In the genomic region with DNA sequence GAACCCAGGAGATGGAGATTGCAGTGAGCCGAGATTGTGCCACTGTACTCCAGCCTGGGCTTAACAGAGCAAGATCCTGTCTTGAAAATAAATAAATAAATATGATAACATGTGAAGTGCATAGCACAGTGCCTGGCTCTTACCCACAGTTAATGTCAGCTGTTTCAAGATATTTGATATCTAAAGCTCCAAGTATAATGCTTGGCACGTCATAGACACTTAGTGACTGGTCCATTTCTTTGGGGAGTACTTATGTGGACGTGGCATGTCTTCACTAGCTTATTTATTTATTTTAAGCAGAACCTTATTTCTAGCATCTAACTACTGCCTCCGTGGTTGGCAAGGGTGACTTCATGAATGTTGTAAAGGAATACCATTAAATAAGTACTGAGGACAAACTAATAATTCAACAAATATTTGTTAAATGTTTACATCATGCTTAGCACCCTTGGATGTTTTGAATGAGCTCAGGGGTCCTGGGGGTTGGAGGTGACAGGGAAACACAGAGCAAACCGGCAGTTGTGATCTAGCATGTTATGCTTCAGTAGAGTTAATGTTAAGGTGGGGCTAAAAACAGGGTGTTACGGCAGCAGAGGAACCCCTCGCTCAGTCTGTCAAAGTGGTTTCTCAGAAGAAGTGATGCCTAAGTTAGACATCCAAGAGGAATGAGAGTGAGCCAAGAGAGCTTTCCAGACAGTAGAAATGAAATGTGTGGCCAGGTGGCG, we compare ENCODE assay signal across 16 cellular contexts. TPM values are rescaled to one million over a fixed set of nuclear protein-coding genes. Genes with fewer than 3 reads are reported as not detected.
DNase-seq lines count a peak whose midpoint lies in the region; ATAC-seq and TF ChIP-seq lines count a peak whose summit lies in the region.
"Had no signal": no experiment of that assay in that cellular context is flagged by ENCODE, and none has a peak within 500 bp of the region (broad histone marks: within the 10 kb centered on the region; RNA-seq: fewer than 3 reads in every experiment).

No MANE protein-coding gene starts in this region.

- peaks cover 4% of the 10 kb centered on the region for H3K79me2 ChIP-seq in mesendoderm (ENCODE audit: control insufficient read depth, insufficient read depth, low read length)

- peak overlapping the region; percentile 62 for H3K27ac Mint-ChIP-seq in activated naive CD8-positive, alpha-beta T cell
- H3K27ac Mint-ChIP-seq in activated naive CD8-positive, alpha-beta T cell treated with anti-CD3 and anti-CD28 coated beads, Interleukin-2, amount 50 U/mL, for 24 hours: no peak overlapping the region
- H3K27ac Mint-ChIP-seq in T-cell: peak overlapping the region; percentile 83 to 85
- peak overlapping the region; percentile 79 for H3K27ac Mint-ChIP-seq in stimulated activated memory B cell treated with anti-CD40 and anti-IgM and Interleukin-4, amounts not matched to agents 10 μg/mL and 1 μg/mL and 100 μg/mL, for 72 hours
- H3K27ac Mint-ChIP-seq: T-helper 1 cell treated with Interleukin-12 subunit alpha and Interleukin-12 subunit beta and Interleukin-4 antibody, amounts not matched to agents 30 μg/mL and 1 μg/mL, for 36 hours had no signal

- ATAC-seq in activated naive CD8-positive, alpha-beta T cell treated with anti-CD3 and anti-CD28 coated beads, Interleukin-2, amount 50 U/mL, for 24 hours: no peak
- ATAC-seq in T-cell (replicated peaks in 1 of 4): no peak
- ATAC-seq in stimulated activated memory B cell treated with anti-CD40 and anti-IgM and Interleukin-4, amounts not matched to agents 10 μg/mL and 1 μg/mL and 100 μg/mL, for 72 hours: no peak
- ATAC-seq in HG02870 (IDR thresholded peaks at IDR 0.05; ENCODE audit: unreplicated experiment): no peak
- ATAC-seq: activated CD4-positive, CD25-positive, alpha-beta regulatory T cell treated with anti-CD3 and anti-CD28 coated beads, Interleukin-2, amount 50 U/mL, for 24 hours had no signal

- H3K18ac ChIP-seq in mesendoderm (ENCODE audit: low read length): no peak overlapping the region

- H3K23ac ChIP-seq in mesendoderm (ENCODE audit: low read length): no peak overlapping the region

- CTCF ChIA-PET in T-cell (lab: Charles Lee): interaction anchor here in 1 of 2 donors (0.6 kb wide), 1 partner anchor 11 kb away, joined by 3 read pairs; no protein-coding TSS in a partner anchor

- no peaks in the 10 kb centered on the region for H3K36me3 Mint-ChIP-seq in activated naive CD8-positive, alpha-beta T cell
- peaks cover 12% of the 10 kb centered on the region for H3K36me3 Mint-ChIP-seq in activated naive CD8-positive, alpha-beta T cell treated with anti-CD3 and anti-CD28 coated beads, Interleukin-2, amount 50 U/mL, for 24 hours (ENCODE audit: low read depth)
- peaks cover 12% of the 10 kb centered on the region for H3K36me3 Mint-ChIP-seq in T-cell
- H3K36me3 Mint-ChIP-seq in stimulated activated memory B cell treated with anti-CD40 and anti-IgM and Interleukin-4, amounts not matched to agents 10 μg/mL and 1 μg/mL and 100 μg/mL, for 72 hours: no peaks in the 10 kb centered on the region

- H3K27me3 Mint-ChIP-seq in activated naive CD8-positive, alpha-beta T cell: no peaks in the 10 kb centered on the region
- no peaks in the 10 kb centered on the region for H3K27me3 Mint-ChIP-seq in activated naive CD8-positive, alpha-beta T cell treated with anti-CD3 and anti-CD28 coated beads, Interleukin-2, amount 50 U/mL, for 24 hours
- no peaks in the 10 kb centered on the region for H3K27me3 Mint-ChIP-seq in T-cell
- no peaks in the 10 kb centered on the region for H3K27me3 Mint-ChIP-seq in stimulated activated memory B cell treated with anti-CD40 and anti-IgM and Interleukin-4, amounts not matched to agents 10 μg/mL and 1 μg/mL and 100 μg/mL, for 72 hours

- peaks cover 9% of the 10 kb centered on the region for H3K4me1 ChIP-seq in mesendoderm (ENCODE audit: control insufficient read depth, low read depth, low read length)
- peaks cover 0 to 68% (median 35%) of the 10 kb centered on the region in 4 donors for H3K4me1 ChIP-seq in tibial nerve
- H3K4me1 ChIP-seq: prostate gland had no signal

- no peak for TF ChIP-seq POLR2A in tibial nerve (IDR thresholded peaks at IDR 0.05)

- TF ChIP-seq CTCF in tibial nerve (IDR thresholded peaks at IDR 0.05): no peak

- H4K8ac ChIP-seq in mesendoderm (ENCODE audit: low read depth, low read length): no peak overlapping the region

- H2BK120ac ChIP-seq in mesendoderm (ENCODE audit: low read depth, low read length): no peak overlapping the region

- no peak for TF ChIP-seq EP300 in tibial nerve (IDR thresholded peaks at IDR 0.05)

- no peak overlapping the region for H3K4me3 Mint-ChIP-seq in activated naive CD8-positive, alpha-beta T cell
- H3K4me3 Mint-ChIP-seq in activated naive CD8-positive, alpha-beta T cell treated with anti-CD3 and anti-CD28 coated beads, Interleukin-2, amount 50 U/mL, for 24 hours: no peak overlapping the region
- H3K4me3 Mint-ChIP-seq in T-cell: peak overlapping the region in 1 of 3 donors; percentile 36
- H3K4me3 Mint-ChIP-seq in stimulated activated memory B cell treated with anti-CD40 and anti-IgM and Interleukin-4, amounts not matched to agents 10 μg/mL and 1 μg/mL and 100 μg/mL, for 72 hours: peak overlapping the region; percentile 4
- H3K4me3 Mint-ChIP-seq: T-helper 1 cell treated with Interleukin-12 subunit alpha and Interleukin-12 subunit beta and Interleukin-4 antibody, amounts not matched to agents 30 μg/mL and 1 μg/mL, for 36 hours had no signal

- H3K4me1 Mint-ChIP-seq in activated naive CD8-positive, alpha-beta T cell (ENCODE audit: low read depth): peaks cover 82% of the 10 kb centered on the region
- H3K4me1 Mint-ChIP-seq in activated naive CD8-positive, alpha-beta T cell treated with anti-CD3 and anti-CD28 coated beads, Interleukin-2, amount 50 U/mL, for 24 hours: peaks cover 65% of the 10 kb centered on the region
- peaks cover 82 to 89% (median 85%) of the 10 kb centered on the region in 3 donors for H3K4me1 Mint-ChIP-seq in T-cell
- H3K4me1 Mint-ChIP-seq in stimulated activated memory B cell treated with anti-CD40 and anti-IgM and Interleukin-4, amounts not matched to agents 10 μg/mL and 1 μg/mL and 100 μg/mL, for 72 hours: peaks cover 74% of the 10 kb centered on the region

- no peak overlapping the region for H3K27ac ChIP-seq in mesendoderm (ENCODE audit: low read depth, low read length)
- H3K27ac ChIP-seq in tibial nerve: no peak overlapping the region

- H3K36me3 ChIP-seq in mesendoderm (ENCODE audit: control insufficient read depth, insufficient read depth, low read length) (no peaks in the 10 kb centered on the region), tibial nerve (no peaks in the 10 kb centered on the region)
- H3K36me3 ChIP-seq: prostate gland had no signal

- WGBS in mesendoderm (ENCODE audit: extremely low coverage, insufficient coverage, low lambda C conversion rate): no CpG with 5 or more reads among the region's 8 CpGs
- 82 to 85% methylated on average over 8 of the region's 8 CpGs for WGBS in tibial nerve, 2 donors

- no peak overlapping the region for H3K9ac ChIP-seq in mesendoderm (ENCODE audit: low read length)

- H3K4ac ChIP-seq in mesendoderm (ENCODE audit: low read depth, low read length): no peak overlapping the region

- H3K4me3 ChIP-seq in mesendoderm (ENCODE audit: low read length): no peak overlapping the region
- no peak overlapping the region for H3K4me3 ChIP-seq in tibial nerve
- H3K4me3 ChIP-seq: prostate gland had no signal

- H3K9me3 Mint-ChIP-seq in activated naive CD8-positive, alpha-beta T cell (ENCODE audit: low read depth): no peaks in the 10 kb centered on the region
- peaks cover 4% of the 10 kb centered on the region for H3K9me3 Mint-ChIP-seq in activated naive CD8-positive, alpha-beta T cell treated with anti-CD3 and anti-CD28 coated beads, Interleukin-2, amount 50 U/mL, for 24 hours
- no peaks in the 10 kb centered on the region for H3K9me3 Mint-ChIP-seq in T-cell
- no peaks in the 10 kb centered on the region for H3K9me3 Mint-ChIP-seq in stimulated activated memory B cell treated with anti-CD40 and anti-IgM and Interleukin-4, amounts not matched to agents 10 μg/mL and 1 μg/mL and 100 μg/mL, for 72 hours

- peak overlapping the region; percentile 31 for H3K56ac ChIP-seq in mesendoderm (ENCODE audit: low read length)

- H2AK5ac ChIP-seq in mesendoderm (ENCODE audit: low read length): no peak overlapping the region

- no peaks in the 10 kb centered on the region for H3K27me3 ChIP-seq in mesendoderm (ENCODE audit: insufficient read depth, low read length, poor library complexity)
- H3K27me3 ChIP-seq in tibial nerve: no peaks in the 10 kb centered on the region

- POLR2A ChIA-PET in T-cell (lab: Charles Lee): interaction anchor here in 1 of 2 donors (1.2 kb wide), 1 partner anchor 12 kb away, joined by 3 read pairs; no protein-coding TSS in a partner anchor

- peaks cover 10% of the 10 kb centered on the region for H3K79me1 ChIP-seq in mesendoderm (ENCODE audit: low read length)

- H3K4me2 ChIP-seq in mesendoderm (ENCODE audit: low read length): no peak overlapping the region

- H2BK5ac ChIP-seq in mesendoderm (ENCODE audit: low read length): no peak overlapping the region

- no peak overlapping the region for H2BK15ac ChIP-seq in mesendoderm (replicated peaks; ENCODE audit: low read depth)

- DNase-seq in activated naive CD8-positive, alpha-beta T cell treated with anti-CD3 and anti-CD28 coated beads, Interleukin-2, amount 50 U/mL, for 24 hours: no peak
- DNase-seq in T-cell (no peak), mesendoderm (no peak), hippocampal formation (lab: John Stamatoyannopoulos, UW) (no peak), tibial nerve (ENCODE audit: low spot score in 2 of 2) (no peak)
- DNase-seq: activated naive CD4-positive, alpha-beta T cell treated with Interleukin-2 at 50 U/mL for 16 hours; effector CD4-positive, alpha-beta T cell; NCI-H1436; NCI-H345; stimulated activated CD4-positive, alpha-beta T cell treated with anti-CD3 and anti-CD28 coated beads, Interleukin-15, amount 100 ng/mL, for 24 hours had no signal

- no peaks in the 10 kb centered on the region for H3K9me3 ChIP-seq in tibial nerve
- H3K9me3 ChIP-seq: prostate gland had no signal

- H4K5ac ChIP-seq in mesendoderm (ENCODE audit: low read length): no peak overlapping the region

RNA-seq across cellular contexts. Expression of gene GARRE1, which starts 18.9 kb away (rescaled TPM):
- total RNA-seq in T-cell (10 to 100 TPM; 31.8 to 51.6 (median 34.8) TPM), tibial nerve (10 to 100 TPM; 21.6 to 35.4 (median 30.9) TPM)
- polyA plus RNA-seq in mesendoderm (2013, experiment 1 of 2): 25.6 TPM
- 24.6 TPM for polyA plus RNA-seq in mesendoderm (2013, experiment 2 of 2)
